Comparison of ENCODE assay signal across 18 cellular contexts in the genomic region with DNA sequence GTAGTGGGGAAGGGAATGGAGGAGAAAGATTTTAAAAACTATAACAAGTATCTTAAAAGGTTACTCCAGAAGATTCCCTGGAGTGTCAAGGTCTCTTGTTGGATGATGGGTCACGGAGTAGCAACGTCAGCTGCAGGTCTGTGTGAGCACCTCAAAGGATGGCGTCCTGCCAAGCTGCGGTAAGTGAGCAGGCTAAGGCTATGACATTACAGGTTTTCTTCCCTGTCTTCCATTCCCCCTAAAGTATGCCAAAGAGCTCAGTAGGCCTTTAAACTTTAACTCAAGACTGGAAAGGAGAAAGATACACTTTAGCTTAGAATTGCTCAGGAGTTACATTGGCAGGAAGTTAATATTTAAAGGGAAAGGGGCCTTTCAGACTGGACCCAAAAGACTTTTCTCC. TPM values are rescaled to one million over a fixed set of nuclear protein-coding genes. Genes with fewer than 3 reads are reported as not detected.
DNase-seq lines count a peak whose midpoint lies in the region; TF ChIP-seq lines count a peak whose summit lies in the region.
"Had no signal": no experiment of that assay in that cellular context is flagged by ENCODE, and none has a peak within 500 bp of the region (broad histone marks: within the 10 kb centered on the region; RNA-seq: fewer than 3 reads in every experiment).

No MANE protein-coding gene starts in this region.

- no peak overlapping the region for H2BK12ac ChIP-seq in mesenchymal stem cell (ENCODE audit: low read length in 2 of 2)

- DNase-seq in NCI-H82 (lab: John Stamatoyannopoulos, UW): peak; percentile 4
- DNase-seq in NCI-H82 treated with DMSO at 0.1 percent for 48 hours (lab: John Stamatoyannopoulos, UW; ENCODE audit: unreplicated experiment): no peak
- peak; percentile 53 for DNase-seq in HK-2 (ENCODE audit: unreplicated experiment)
- peak in 1 of 10 donors; percentile 34 for DNase-seq in dorsolateral prefrontal cortex
- DNase-seq in mesenchymal stem cell: no peak
- no peak for DNase-seq in NCI-H510A (lab: John Stamatoyannopoulos, UW)
- DNase-seq in A172 (ENCODE audit: low spot score): no peak
- no peak for DNase-seq in activated T-cell treated with anti-CD3 and anti-CD28 coated beads for 4 hours
- DNase-seq: C1 segment of cervical spinal cord, DMS 273 treated with DMSO at 0.1 percent for 48 hours, IMR-90, Karpas-422, NCI-H1105 treated with DMSO at 0.1 percent for 48 hours, NCI-H1694 treated with DMSO at 0.1 percent for 48 hours, NCI-H526, T-cell had no signal

- H3K79me1 ChIP-seq in mesenchymal stem cell (replicated peaks; ENCODE audit: low read length, poor library complexity, severe bottlenecking): no peaks in the 10 kb centered on the region

- H3K4me3 ChIP-seq in dorsolateral prefrontal cortex (no peak overlapping the region), mesenchymal stem cell (ENCODE audit: insufficient read depth in 1 of 2, low read depth in 1 of 2, low read length in 2 of 2) (no peak overlapping the region)
- H3K4me3 ChIP-seq: A549, HAP-1 had no signal

- intact Hi-C loops in dorsolateral prefrontal cortex (cut with DNase I): no loop called here

- H4K91ac ChIP-seq in mesenchymal stem cell (ENCODE audit: low read length): no peak overlapping the region

- WGBS in mesenchymal stem cell: 83% methylated on average over 4 of the region's 4 CpGs

- H2AK5ac ChIP-seq in mesenchymal stem cell (ENCODE audit: low read length, severe bottlenecking): no peak overlapping the region

- H3K4me2 ChIP-seq in mesenchymal stem cell (ENCODE audit: low read length, poor library complexity, severe bottlenecking): no peak overlapping the region
- H3K4me2 ChIP-seq: A549 had no signal

- no peak overlapping the region for H2AFZ ChIP-seq in mesenchymal stem cell (ENCODE audit: low read depth, low read length)

- H3K9me3 ChIP-seq in mesenchymal stem cell (ENCODE audit: control insufficient read depth, low read length): no peaks in the 10 kb centered on the region
- H3K9me3 ChIP-seq: A549, HAP-1 had no signal

- H3K18ac ChIP-seq in mesenchymal stem cell (ENCODE audit: low read depth in 1 of 2, low read length in 2 of 2): no peak overlapping the region

- H2BK15ac ChIP-seq in mesenchymal stem cell (ENCODE audit: low read depth, poor library complexity, severe bottlenecking): no peak overlapping the region

- no peak for TF ChIP-seq CTCF in dorsolateral prefrontal cortex (IDR thresholded peaks at IDR 0.05 in 54 of 56, conservative IDR thresholded peaks at IDR 0.05 in 2 of 56; ENCODE audit: low read depth in 1 of 56, partially characterized antibody in 56 of 56)

- H3K36me3 ChIP-seq in mesenchymal stem cell (ENCODE audit: control insufficient read depth in 1 of 2, insufficient read depth in 2 of 2, low read depth in 1 of 2, low read length in 2 of 2): peaks cover 0 to 15% of the 10 kb centered on the region in 2 experiments
- H3K36me3 ChIP-seq: HAP-1 had no signal

- no peak overlapping the region for H3K4ac ChIP-seq in mesenchymal stem cell (ENCODE audit: low read depth in 1 of 2, low read length in 2 of 2)

- H3K27ac ChIP-seq in dorsolateral prefrontal cortex (peak overlapping the region in 30 of 59 donors; percentile 2 to 93 (median 50)), mesenchymal stem cell (ENCODE audit: low read length, poor library complexity, severe bottlenecking) (peak overlapping the region; percentile 43)
- H3K27ac ChIP-seq: A549 had no signal

- no peak overlapping the region for H2BK5ac ChIP-seq in mesenchymal stem cell (ENCODE audit: low read depth, low read length, poor library complexity, severe bottlenecking)

- no peak overlapping the region for H3K9ac ChIP-seq in mesenchymal stem cell (ENCODE audit: low read length)

- H3K14ac ChIP-seq in mesenchymal stem cell (ENCODE audit: low read length in 2 of 2): no peak overlapping the region

- H3K23ac ChIP-seq in mesenchymal stem cell (ENCODE audit: low read length in 2 of 2): no peak overlapping the region

- H2BK120ac ChIP-seq in mesenchymal stem cell (ENCODE audit: low read depth, low read length): no peak overlapping the region

- peaks cover 1% of the 10 kb centered on the region for H3K4me1 ChIP-seq in mesenchymal stem cell (ENCODE audit: control insufficient read depth, insufficient read depth, low read depth, low read length)
- H3K4me1 ChIP-seq: A549, HAP-1 had no signal

- no peak overlapping the region for H4K8ac ChIP-seq in mesenchymal stem cell (ENCODE audit: low read length)

- H3K27me3 ChIP-seq in dorsolateral prefrontal cortex (no peaks in the 10 kb centered on the region), mesenchymal stem cell (ENCODE audit: control insufficient read depth in 1 of 2, insufficient read depth in 1 of 2, low read length in 2 of 2) (no peaks in the 10 kb centered on the region)

RNA-seq across cellular contexts. Expression of a gene that starts 17.5 kb away (rescaled TPM):
- total RNA-seq in dorsolateral prefrontal cortex: 100 to 1,000 TPM; 164 to 817 (median 487) TPM
- polyA plus RNA-seq in mesenchymal stem cell (2013, experiment 1 of 2): 0.29 TPM
- polyA plus RNA-seq in mesenchymal stem cell (2013, experiment 2 of 2): 0.22 TPM
- 4.5 and 6.5 TPM in 2 replicates for total RNA-seq in A172 (2014; rRNA removed; shearing (Covaris generic))

Comparison
In these comparisons a context has a peak if more than half of its experiments do, and no peak if none do; other contexts are left out.
1. DNase-seq: peak in NCI-H82 (single experiment) and HK-2 (single experiment); none in NCI-H82 treated with DMSO at 0.1 percent for 48 hours (single experiment), mesenchymal stem cell (single experiment), NCI-H510A (single experiment), A172 (single experiment) and activated T-cell treated with anti-CD3 and anti-CD28 coated beads for 4 hours (single experiment).
2. RNA of a gene that starts 17.5 kb away (total RNA-seq): 164 to 817 TPM in dorsolateral prefrontal cortex; 4.5 to 6.5 TPM in A172; every median in the first group is over 10 times any median in the second.